ENCODE assay signal across 27 cellular contexts in the genomic region with DNA sequence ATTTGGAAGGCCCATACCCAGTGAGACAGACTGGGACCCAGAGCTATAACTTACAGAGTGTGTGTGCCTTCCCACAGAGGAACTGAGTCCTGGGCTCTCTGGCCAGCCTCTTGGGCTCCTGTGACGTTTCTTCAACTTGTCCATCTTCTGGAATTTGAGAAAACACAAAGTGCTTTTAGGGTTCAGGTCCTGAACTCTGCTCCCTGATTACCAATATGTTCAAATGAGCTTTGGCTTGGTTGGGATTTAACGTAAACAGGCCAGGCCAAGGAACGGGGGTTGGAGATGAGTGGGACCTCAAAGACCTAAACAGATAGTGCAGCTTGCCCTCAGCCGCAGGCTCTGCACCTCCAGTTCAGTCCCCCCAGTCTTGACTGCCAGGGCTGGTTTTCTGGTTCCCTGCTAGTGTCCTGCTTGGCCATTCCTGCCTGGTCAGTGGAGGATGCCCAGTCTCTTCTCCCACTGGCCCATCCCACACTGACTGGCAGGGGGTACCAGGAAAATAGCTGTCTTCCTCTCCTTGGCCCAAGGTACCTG. TPM values are rescaled to one million over a fixed set of nuclear protein-coding genes. Genes with fewer than 3 reads are reported as not detected.
"Had no signal": no experiment of that assay in that cellular context is flagged by ENCODE, and none has a peak within 500 bp of the region (broad histone marks: within the 10 kb centered on the region; RNA-seq: fewer than 3 reads in every experiment).

No MANE protein-coding gene starts in this region.

- FAIRE-seq: endometrium, small intestine, TTC549 had no signal

- DNase-seq: activated CD4-positive, alpha-beta T cell treated with anti-CD3 and anti-CD28 coated beads for 4 hours; activated CD4-positive, alpha-beta T cell treated with anti-CD3 and anti-CD28 coated beads, Interleukin-2, amount 50 U/mL, for 4 hours; activated effector memory CD4-positive, alpha-beta T cell treated with Interleukin-2 at 50 U/mL for 16 hours; activated naive CD4-positive, alpha-beta T cell treated with anti-CD3 and anti-CD28 coated beads for 36 hours; activated naive CD8-positive, alpha-beta T cell treated with anti-CD3 and anti-CD28 coated beads, Interleukin-2, amount 10 ng/mL, durations not matched to agents 7 days and 5 days; cerebellar nuclear complex; colonic mucosa; effector CD8-positive, alpha-beta T cell; immature natural killer cell; lower lobe of right lung; mesendoderm; stimulated activated CD4-positive, alpha-beta T cell treated with anti-CD3 and anti-CD28 coated beads, Interleukin-4, amount 100 ng/mL, for 24 hours; stomach; T-helper 9 cell; tibial artery had no signal

- ATAC-seq: lower lobe of right lung; natural killer cell treated with Interleukin-12 subunit alpha and Interleukin-12 subunit beta and Interleukin-15 and Interleukin-18, amount 100 ng/mL, for 72 hours; sciatic nerve; stimulated activated effector memory CD8-positive, alpha-beta T cell treated with anti-CD3 and anti-CD28 coated beads, Interleukin-12 subunit alpha, Interleukin-12 subunit beta, amount 100 ng/mL, for 72 hours had no signal

- H3K27me3 ChIP-seq: ascending aorta, cardiac muscle cell, colonic mucosa, heart left ventricle, stomach, suprapubic skin, tibial artery had no signal

- H3K36me3 ChIP-seq: ascending aorta, cardiac muscle cell, colonic mucosa, heart left ventricle, lower lobe of right lung, neutrophil, stomach, suprapubic skin, tibial artery had no signal

- H3K4me1 ChIP-seq: colonic mucosa, lower lobe of right lung had no signal

- H3K9me3 ChIP-seq: ascending aorta, colonic mucosa, heart left ventricle, lower lobe of right lung, neutrophil, stomach, suprapubic skin, tibial artery had no signal

- H3K4me3 ChIP-seq: ascending aorta, cardiac muscle cell, colonic mucosa, heart left ventricle, lower lobe of right lung, stomach, suprapubic skin, tibial artery had no signal

- H3K27ac ChIP-seq: cardiac muscle cell, colonic mucosa, heart left ventricle, lower lobe of right lung, neutrophil, suprapubic skin, tibial artery, VCaP had no signal

RNA-seq across cellular contexts. Expression of gene TMEM17, which starts 44.9 kb away (rescaled TPM):
- total RNA-seq: activated naive CD8-positive, alpha-beta T cell treated with anti-CD3 and anti-CD28 coated beads, Interleukin-2, amount 10 ng/mL, durations not matched to agents 7 days and 5 days; ascending aorta had no signal
